In the genomic region with DNA sequence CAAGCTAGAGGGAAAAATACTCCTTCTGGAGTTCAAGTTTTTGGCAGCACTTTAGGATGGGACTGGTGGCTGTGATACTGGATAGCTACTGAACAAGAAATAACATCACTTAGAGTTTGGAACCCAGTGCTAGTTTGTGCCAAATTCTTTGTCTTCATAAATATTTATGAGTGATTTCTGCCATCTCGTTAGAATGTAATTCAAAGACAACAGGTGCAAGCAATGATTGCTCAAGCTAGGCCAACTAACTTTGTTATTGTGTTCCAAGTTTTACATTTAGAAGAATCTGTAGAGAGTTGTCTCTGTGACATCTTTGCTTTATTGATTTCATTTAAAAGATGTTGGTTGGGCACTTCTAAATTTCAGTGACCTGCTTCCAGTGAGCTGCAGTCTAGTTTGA, we compare ENCODE assay signal across 19 cellular contexts.
"Had no signal": no experiment of that assay in that cellular context is flagged by ENCODE, and none has a peak within 500 bp of the region (broad histone marks: within the 10 kb centered on the region; RNA-seq: fewer than 3 reads in every experiment).

No MANE protein-coding gene starts in this region.

- H3K4me3 ChIP-seq: hepatocyte, mucosa of descending colon, psoas muscle, skin epidermis, stomach, thoracic aorta, transverse colon had no signal

- H3K4me3 Mint-ChIP-seq: endodermal cell, natural killer cell had no signal

- H3K4me2 ChIP-seq: hepatocyte had no signal

- ATAC-seq: left colon, left ventricle myocardium superior, mucosa of descending colon, natural killer cell, psoas muscle, sciatic nerve had no signal

- H3K79me2 ChIP-seq: hepatocyte had no signal

- H2AFZ ChIP-seq: hepatocyte had no signal

- H3K27me3 ChIP-seq: hepatocyte, stomach, transverse colon had no signal

- H3K9me3 ChIP-seq: mucosa of descending colon, psoas muscle, stomach, thoracic aorta, transverse colon had no signal

- H3K36me3 ChIP-seq: stomach, thoracic aorta, transverse colon had no signal

- H3K27ac Mint-ChIP-seq: natural killer cell had no signal

- H3K4me1 Mint-ChIP-seq: natural killer cell had no signal

- H3K4me1 ChIP-seq: psoas muscle, stomach, transverse colon had no signal

- FAIRE-seq: colon had no signal

- H3K9me3 Mint-ChIP-seq: endodermal cell, natural killer cell had no signal

- H3K27ac ChIP-seq: hepatocyte, psoas muscle, skin epidermis, stomach, thoracic aorta, transverse colon had no signal

- H3K36me3 Mint-ChIP-seq: natural killer cell had no signal

- DNase-seq: cerebellar nuclear complex; effector CD4-positive, alpha-beta T cell; endodermal cell; foreskin melanocyte; head of caudate nucleus; left colon; left ventricle myocardium superior; mucosa of descending colon; natural killer cell; psoas muscle; stimulated activated naive CD4-positive, alpha-beta T cell; stomach; substantia nigra; transverse colon had no signal
